In the genomic region with DNA sequence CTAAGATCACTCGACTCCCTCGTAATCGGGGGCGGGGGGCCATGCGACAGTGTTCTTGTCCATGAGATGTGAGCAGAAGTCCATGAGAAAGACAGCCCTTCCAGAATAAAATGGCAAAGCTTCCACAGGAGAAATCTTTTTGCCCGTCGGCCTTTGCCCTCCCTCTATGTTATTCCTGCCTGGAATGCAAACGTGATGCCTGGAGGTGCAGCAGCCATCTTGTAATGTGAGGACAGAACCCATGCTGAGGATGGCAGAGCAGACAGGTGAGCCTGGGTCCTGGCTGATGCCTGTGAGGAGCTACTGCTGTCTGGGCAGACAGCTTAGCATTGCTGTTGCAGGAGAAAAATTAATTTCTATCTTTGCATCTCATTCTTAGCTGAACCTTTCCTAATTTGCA, we compare ENCODE assay signal across 1 cellular context.
TF ChIP-seq lines count a peak whose summit lies in the region.

No MANE protein-coding gene starts in this region.

TF ChIP-seq in WTC11, 78 proteins besides CTCF, POLR2A, EP300 and RAD21 (continued from another document):
- TF ChIP-seq ARID4B (CRISPR knock-in tag; IDR thresholded peaks at IDR 0.05; ENCODE audit: borderline replicate concordance) (no peak), MXD4 (CRISPR knock-in tag; IDR thresholded peaks at IDR 0.05; ENCODE audit: borderline replicate concordance) (no peak), GTF2I (CRISPR knock-in tag; conservative IDR thresholded peaks at IDR 0.05) (peak; percentile 90)
TF ChIP-seq in WTC11: peak in this region for 1.
